ENCODE assay signal across 17 cellular contexts in genomic region chr9:27792971-27793689, GRCh38.
DNase-seq lines count a peak whose midpoint lies in the region; ATAC-seq lines count a peak whose summit lies in the region.
"Had no signal": no experiment of that assay in that cellular context is flagged by ENCODE, and none has a peak within 500 bp of the region (broad histone marks: within the 10 kb centered on the region; RNA-seq: fewer than 3 reads in every experiment).

No MANE protein-coding gene starts in this region.

- H3K4me3 Mint-ChIP-seq in activated CD8-positive, alpha-beta memory T cell treated with anti-CD3 and anti-CD28 coated beads, Interleukin-2, amount 10 ng/mL, durations not matched to agents 7 days and 5 days = no peak overlapping the region
- H3K4me3 Mint-ChIP-seq: CD8-positive, alpha-beta T cell; T-cell had no signal

- no peaks in the 10 kb centered on the region for H3K4me1 Mint-ChIP-seq in activated CD8-positive, alpha-beta memory T cell treated with anti-CD3 and anti-CD28 coated beads, Interleukin-2, amount 10 ng/mL, durations not matched to agents 7 days and 5 days
- H3K4me1 Mint-ChIP-seq: T-cell had no signal

- H3K9me3 Mint-ChIP-seq in activated CD8-positive, alpha-beta memory T cell treated with anti-CD3 and anti-CD28 coated beads, Interleukin-2, amount 10 ng/mL, durations not matched to agents 7 days and 5 days (ENCODE audit: low read depth) = no peaks in the 10 kb centered on the region

- DNase-seq in renal cortical epithelial cell (ENCODE audit: low read depth) (peak; percentile 36), mucosa of gallbladder (ENCODE audit: low spot score) (no peak), NCI-H1417 (lab: John Stamatoyannopoulos, UW) (no peak)
- DNase-seq in activated CD8-positive, alpha-beta memory T cell treated with anti-CD3 and anti-CD28 coated beads, Interleukin-2, amount 10 ng/mL, durations not matched to agents 7 days and 5 days = no peak
- DNase-seq in stimulated activated CD4-positive, alpha-beta T cell treated with anti-CD3 and anti-CD28 coated beads, Interleukin-4, amount 100 ng/mL, for 4 hours = no peak
- DNase-seq: BE2C; CD8-positive, alpha-beta T cell; GM23248; KBM-7; NCI-H1048; NCI-H69; NK-92 treated with Interleukin-12 subunit alpha and Interleukin-12 subunit beta, amount 100 ng/mL, for 24 hours; T-cell; T1000 had no signal

- CTCF ChIA-PET in activated CD8-positive, alpha-beta memory T cell treated with anti-CD3 and anti-CD28 coated beads, Interleukin-2, amount 10 ng/mL, durations not matched to agents 7 days and 5 days (lab: Charles Lee) = no interaction called here

- H3K27ac Mint-ChIP-seq in activated CD8-positive, alpha-beta memory T cell treated with anti-CD3 and anti-CD28 coated beads, Interleukin-2, amount 10 ng/mL, durations not matched to agents 7 days and 5 days = no peak overlapping the region
- H3K27ac Mint-ChIP-seq: CD8-positive, alpha-beta T cell; T-cell had no signal

- H3K36me3 Mint-ChIP-seq in activated CD8-positive, alpha-beta memory T cell treated with anti-CD3 and anti-CD28 coated beads, Interleukin-2, amount 10 ng/mL, durations not matched to agents 7 days and 5 days = no peaks in the 10 kb centered on the region
- H3K36me3 Mint-ChIP-seq: CD8-positive, alpha-beta T cell; T-cell had no signal

- no peaks in the 10 kb centered on the region for H3K27me3 Mint-ChIP-seq in activated CD8-positive, alpha-beta memory T cell treated with anti-CD3 and anti-CD28 coated beads, Interleukin-2, amount 10 ng/mL, durations not matched to agents 7 days and 5 days
- H3K27me3 Mint-ChIP-seq: T-cell had no signal

- ATAC-seq in GM19043 (IDR thresholded peaks at IDR 0.05; ENCODE audit: low read depth, unreplicated experiment) (peak; percentile 50), HG02678 (IDR thresholded peaks at IDR 0.05; ENCODE audit: unreplicated experiment) (peak; percentile 44), HG03432 (IDR thresholded peaks at IDR 0.05; ENCODE audit: unreplicated experiment) (peak; percentile 65)
- ATAC-seq in activated CD8-positive, alpha-beta memory T cell treated with anti-CD3 and anti-CD28 coated beads, Interleukin-2, amount 10 ng/mL, durations not matched to agents 7 days and 5 days = no peak
- ATAC-seq: CD8-positive, alpha-beta T cell; T-cell had no signal
